Comparison of ENCODE assay signal across 1 cellular context in the genomic region with DNA sequence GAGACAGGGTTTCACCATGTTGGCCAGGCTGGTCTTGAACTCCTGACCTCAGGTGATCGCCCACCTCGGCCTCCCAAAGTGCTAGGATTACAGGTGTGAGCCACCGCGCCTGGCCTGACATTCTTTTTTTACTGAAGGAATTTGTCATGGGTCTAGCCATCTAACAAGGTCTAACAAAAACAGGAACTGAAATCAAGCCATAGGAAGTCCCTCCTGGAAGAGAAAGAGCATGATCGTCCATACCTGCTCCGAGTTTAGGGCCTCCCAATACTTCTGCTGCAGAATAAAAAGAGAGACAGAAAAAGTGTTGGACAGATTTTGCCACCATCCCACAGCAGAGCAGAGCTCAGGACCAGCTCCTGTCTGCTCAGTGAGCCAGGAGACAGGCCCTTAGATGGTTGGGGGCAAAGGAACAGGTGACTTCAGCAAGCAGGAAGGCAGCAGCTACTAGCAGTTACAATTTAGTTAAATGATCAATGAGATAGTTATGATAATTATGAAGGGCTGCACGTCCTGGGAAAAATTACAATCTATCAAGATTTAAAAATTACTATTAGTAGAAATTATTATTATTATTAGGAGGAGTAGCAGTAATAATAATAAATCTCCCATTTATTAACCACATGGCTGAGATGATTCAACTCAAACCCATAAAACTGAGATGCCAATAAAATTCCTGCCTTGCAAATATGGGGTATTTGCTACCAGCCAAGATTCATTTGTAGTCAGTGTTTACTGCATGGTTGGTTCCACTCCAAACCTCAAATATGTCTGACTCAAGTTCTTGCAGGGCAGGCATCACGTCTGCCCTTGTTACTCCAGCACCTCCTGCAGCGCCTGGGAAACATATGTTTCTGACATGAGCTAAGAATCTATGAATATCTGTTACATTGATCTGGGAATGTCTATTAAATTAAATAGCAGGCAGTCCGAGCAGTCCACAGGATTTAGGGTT.
TF ChIP-seq lines count a peak whose summit lies in the region.

No MANE protein-coding gene starts in this region.

TF ChIP-seq in Ishikawa, 13 proteins besides CTCF, POLR2A, EP300 and RAD21 (continued from another document):
- TF ChIP-seq, protein P1, sequence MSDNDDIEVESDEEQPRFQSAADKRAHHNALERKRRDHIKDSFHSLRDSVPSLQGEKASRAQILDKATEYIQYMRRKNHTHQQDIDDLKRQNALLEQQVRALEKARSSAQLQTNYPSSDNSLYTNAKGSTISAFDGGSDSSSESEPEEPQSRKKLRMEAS (IDR thresholded peaks at IDR 0.05), result peak; percentile 75
- TF ChIP-seq FOXM1 (IDR thresholded peaks at IDR 0.05; ENCODE audit: borderline replicate concordance, low read depth), result peak; percentile 76
- peak; percentile 99 for TF ChIP-seq NFIC (IDR thresholded peaks at IDR 0.05)
- TF ChIP-seq EGR1 (IDR thresholded peaks at IDR 0.05), result no peak
